ENCODE assay signal across 2 cellular contexts in the genomic region with DNA sequence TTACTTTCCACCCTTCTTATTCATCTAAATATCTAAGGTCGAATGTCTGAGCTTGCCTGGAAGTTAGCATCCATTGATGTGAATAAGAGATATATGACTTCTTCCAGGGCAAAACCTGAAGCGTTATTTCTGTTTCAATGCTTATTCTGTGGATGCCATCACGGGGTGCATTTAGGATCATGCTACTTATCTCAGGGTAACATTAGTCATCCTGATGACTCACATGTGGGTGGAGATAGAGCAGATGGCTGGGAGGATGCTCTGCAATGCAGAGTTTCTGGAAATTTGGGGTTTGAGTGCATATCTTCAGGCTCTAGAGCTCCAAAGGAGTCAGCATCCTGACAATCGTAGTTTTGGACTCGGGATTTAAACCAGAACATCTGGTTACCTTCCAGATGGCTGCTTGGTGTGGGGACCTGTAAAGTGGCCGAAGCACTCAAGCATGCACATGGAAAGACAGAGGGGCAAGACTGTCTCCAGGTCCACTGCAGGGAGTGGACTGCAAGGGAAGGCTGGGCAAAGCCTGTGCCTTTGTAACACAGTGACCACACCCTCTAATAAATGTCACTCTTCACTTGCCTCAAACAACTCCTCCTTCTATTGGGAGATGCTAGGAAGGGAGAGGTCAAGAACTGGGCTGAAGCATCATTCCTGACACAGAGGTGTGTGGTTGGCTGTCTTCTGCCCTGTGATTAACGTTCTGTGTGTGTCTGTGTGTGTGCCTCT.
TF ChIP-seq lines count a peak whose summit lies in the region.

No MANE protein-coding gene starts in this region.

TF ChIP-seq in IMR-90, 13 proteins besides CTCF, POLR2A, EP300 and RAD21 (continued from another document):
- TF ChIP-seq, protein P1, sequence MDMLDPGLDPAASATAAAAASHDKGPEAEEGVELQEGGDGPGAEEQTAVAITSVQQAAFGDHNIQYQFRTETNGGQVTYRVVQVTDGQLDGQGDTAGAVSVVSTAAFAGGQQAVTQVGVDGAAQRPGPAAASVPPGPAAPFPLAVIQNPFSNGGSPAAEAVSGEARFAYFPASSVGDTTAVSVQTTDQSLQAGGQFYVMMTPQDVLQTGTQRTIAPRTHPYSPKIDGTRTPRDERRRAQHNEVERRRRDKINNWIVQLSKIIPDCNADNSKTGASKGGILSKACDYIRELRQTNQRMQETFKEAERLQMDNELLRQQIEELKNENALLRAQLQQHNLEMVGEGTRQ (IDR thresholded peaks at IDR 0.05; ENCODE audit: low read depth, low read length), result peak; percentile 74

TF ChIP-seq in GM23338, 12 proteins besides CTCF, POLR2A, EP300 and RAD21 (continued from another document):
- TF ChIP-seq, protein P2, sequence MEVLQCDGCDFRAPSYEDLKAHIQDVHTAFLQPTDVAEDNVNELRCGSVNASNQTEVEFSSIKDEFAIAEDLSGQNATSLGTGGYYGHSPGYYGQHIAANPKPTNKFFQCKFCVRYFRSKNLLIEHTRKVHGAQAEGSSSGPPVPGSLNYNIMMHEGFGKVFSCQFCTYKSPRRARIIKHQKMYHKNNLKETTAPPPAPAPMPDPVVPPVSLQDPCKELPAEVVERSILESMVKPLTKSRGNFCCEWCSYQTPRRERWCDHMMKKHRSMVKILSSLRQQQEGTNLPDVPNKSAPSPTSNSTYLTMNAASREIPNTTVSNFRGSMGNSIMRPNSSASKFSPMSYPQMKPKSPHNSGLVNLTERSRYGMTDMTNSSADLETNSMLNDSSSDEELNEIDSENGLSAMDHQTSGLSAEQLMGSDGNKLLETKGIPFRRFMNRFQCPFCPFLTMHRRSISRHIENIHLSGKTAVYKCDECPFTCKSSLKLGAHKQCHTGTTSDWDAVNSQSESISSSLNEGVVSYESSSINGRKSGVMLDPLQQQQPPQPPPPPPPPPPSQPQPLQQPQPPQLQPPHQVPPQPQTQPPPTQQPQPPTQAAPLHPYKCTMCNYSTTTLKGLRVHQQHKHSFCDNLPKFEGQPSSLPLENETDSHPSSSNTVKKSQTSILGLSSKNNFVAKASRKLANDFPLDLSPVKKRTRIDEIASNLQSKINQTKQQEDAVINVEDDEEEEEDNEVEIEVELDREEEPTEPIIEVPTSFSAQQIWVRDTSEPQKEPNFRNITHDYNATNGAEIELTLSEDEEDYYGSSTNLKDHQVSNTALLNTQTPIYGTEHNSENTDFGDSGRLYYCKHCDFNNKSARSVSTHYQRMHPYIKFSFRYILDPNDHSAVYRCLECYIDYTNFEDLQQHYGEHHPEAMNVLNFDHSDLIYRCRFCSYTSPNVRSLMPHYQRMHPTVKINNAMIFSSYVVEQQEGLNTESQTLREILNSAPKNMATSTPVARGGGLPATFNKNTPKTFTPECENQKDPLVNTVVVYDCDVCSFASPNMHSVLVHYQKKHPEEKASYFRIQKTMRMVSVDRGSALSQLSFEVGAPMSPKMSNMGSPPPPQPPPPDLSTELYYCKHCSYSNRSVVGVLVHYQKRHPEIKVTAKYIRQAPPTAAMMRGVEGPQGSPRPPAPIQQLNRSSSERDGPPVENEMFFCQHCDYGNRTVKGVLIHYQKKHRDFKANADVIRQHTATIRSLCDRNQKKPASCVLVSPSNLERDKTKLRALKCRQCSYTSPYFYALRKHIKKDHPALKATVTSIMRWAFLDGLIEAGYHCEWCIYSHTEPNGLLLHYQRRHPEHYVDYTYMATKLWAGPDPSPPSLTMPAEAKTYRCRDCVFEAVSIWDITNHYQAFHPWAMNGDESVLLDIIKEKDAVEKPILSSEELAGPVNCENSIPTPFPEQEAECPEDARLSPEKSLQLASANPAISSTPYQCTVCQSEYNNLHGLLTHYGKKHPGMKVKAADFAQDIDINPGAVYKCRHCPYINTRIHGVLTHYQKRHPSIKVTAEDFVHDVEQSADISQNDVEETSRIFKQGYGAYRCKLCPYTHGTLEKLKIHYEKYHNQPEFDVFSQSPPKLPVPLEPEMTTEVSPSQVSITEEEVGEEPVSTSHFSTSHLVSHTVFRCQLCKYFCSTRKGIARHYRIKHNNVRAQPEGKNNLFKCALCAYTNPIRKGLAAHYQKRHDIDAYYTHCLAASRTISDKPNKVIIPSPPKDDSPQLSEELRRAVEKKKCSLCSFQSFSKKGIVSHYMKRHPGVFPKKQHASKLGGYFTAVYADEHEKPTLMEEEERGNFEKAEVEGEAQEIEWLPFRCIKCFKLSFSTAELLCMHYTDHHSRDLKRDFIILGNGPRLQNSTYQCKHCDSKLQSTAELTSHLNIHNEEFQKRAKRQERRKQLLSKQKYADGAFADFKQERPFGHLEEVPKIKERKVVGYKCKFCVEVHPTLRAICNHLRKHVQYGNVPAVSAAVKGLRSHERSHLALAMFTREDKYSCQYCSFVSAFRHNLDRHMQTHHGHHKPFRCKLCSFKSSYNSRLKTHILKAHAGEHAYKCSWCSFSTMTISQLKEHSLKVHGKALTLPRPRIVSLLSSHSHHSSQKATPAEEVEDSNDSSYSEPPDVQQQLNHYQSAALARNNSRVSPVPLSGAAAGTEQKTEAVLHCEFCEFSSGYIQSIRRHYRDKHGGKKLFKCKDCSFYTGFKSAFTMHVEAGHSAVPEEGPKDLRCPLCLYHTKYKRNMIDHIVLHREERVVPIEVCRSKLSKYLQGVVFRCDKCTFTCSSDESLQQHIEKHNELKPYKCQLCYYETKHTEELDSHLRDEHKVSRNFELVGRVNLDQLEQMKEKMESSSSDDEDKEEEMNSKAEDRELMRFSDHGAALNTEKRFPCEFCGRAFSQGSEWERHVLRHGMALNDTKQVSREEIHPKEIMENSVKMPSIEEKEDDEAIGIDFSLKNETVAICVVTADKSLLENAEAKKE (CRISPR knock-in tag; IDR thresholded peaks at IDR 0.05), result no peak
- TF ChIP-seq STAT1 (IDR thresholded peaks at IDR 0.05; ENCODE audit: unreplicated experiment) (no peak), EZH2 (IDR thresholded peaks at IDR 0.05; ENCODE audit: low read depth, unreplicated experiment) (no peak), NANOG (IDR thresholded peaks at IDR 0.05; ENCODE audit: borderline replicate concordance) (no peak), JUNB (IDR thresholded peaks at IDR 0.05; ENCODE audit: unreplicated experiment) (no peak), ZNF114 (CRISPR knock-in tag; IDR thresholded peaks at IDR 0.05) (no peak), POLR2AphosphoS5 (IDR thresholded peaks at IDR 0.05; ENCODE audit: low read depth) (no peak)
- TF ChIP-seq, protein P3, sequence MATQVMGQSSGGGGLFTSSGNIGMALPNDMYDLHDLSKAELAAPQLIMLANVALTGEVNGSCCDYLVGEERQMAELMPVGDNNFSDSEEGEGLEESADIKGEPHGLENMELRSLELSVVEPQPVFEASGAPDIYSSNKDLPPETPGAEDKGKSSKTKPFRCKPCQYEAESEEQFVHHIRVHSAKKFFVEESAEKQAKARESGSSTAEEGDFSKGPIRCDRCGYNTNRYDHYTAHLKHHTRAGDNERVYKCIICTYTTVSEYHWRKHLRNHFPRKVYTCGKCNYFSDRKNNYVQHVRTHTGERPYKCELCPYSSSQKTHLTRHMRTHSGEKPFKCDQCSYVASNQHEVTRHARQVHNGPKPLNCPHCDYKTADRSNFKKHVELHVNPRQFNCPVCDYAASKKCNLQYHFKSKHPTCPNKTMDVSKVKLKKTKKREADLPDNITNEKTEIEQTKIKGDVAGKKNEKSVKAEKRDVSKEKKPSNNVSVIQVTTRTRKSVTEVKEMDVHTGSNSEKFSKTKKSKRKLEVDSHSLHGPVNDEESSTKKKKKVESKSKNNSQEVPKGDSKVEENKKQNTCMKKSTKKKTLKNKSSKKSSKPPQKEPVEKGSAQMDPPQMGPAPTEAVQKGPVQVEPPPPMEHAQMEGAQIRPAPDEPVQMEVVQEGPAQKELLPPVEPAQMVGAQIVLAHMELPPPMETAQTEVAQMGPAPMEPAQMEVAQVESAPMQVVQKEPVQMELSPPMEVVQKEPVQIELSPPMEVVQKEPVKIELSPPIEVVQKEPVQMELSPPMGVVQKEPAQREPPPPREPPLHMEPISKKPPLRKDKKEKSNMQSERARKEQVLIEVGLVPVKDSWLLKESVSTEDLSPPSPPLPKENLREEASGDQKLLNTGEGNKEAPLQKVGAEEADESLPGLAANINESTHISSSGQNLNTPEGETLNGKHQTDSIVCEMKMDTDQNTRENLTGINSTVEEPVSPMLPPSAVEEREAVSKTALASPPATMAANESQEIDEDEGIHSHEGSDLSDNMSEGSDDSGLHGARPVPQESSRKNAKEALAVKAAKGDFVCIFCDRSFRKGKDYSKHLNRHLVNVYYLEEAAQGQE (IDR thresholded peaks at IDR 0.05; ENCODE audit: unreplicated experiment), result no peak
- TF ChIP-seq, protein P4, sequence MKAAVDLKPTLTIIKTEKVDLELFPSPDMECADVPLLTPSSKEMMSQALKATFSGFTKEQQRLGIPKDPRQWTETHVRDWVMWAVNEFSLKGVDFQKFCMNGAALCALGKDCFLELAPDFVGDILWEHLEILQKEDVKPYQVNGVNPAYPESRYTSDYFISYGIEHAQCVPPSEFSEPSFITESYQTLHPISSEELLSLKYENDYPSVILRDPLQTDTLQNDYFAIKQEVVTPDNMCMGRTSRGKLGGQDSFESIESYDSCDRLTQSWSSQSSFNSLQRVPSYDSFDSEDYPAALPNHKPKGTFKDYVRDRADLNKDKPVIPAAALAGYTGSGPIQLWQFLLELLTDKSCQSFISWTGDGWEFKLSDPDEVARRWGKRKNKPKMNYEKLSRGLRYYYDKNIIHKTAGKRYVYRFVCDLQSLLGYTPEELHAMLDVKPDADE (IDR thresholded peaks at IDR 0.05), result no peak
